8 cellular contexts compared by ENCODE assay signal in genomic region chr22:37643225-37643847, GRCh38. TPM values are rescaled to one million over a fixed set of nuclear protein-coding genes. Genes with fewer than 3 reads are reported as not detected.
DNase-seq lines count a peak whose midpoint lies in the region; ATAC-seq, FAIRE-seq and TF ChIP-seq lines count a peak whose summit lies in the region.

No MANE protein-coding gene starts in this region.

- POLR2A ChIA-PET in MCF 10A (lab: Yijun Ruan, JAX): interaction anchor here (0.5 to 4.4 kb wide), 13 partner anchors 8 to 164 kb away, joined by 3 to 34 read pairs (median 3); partner anchors contain the start of genes GCAT, GGA1 and PDXP

- peaks cover 9% of the 10 kb centered on the region for H3K36me3 ChIP-seq in WERI-Rb-1
- peaks cover 47 to 51% of the 10 kb centered on the region in 2 experiments for H3K36me3 ChIP-seq in keratinocyte (ENCODE audit: control insufficient read depth in 2 of 2, extremely low read depth in 1 of 2, insufficient read depth in 2 of 2, low read length in 2 of 2)

- peaks cover 7% of the 10 kb centered on the region for H3K4me1 Mint-ChIP-seq in MCF 10A (ENCODE audit: insufficient read depth, unreplicated experiment)

- no peaks in the 10 kb centered on the region for H3K9me3 Mint-ChIP-seq in MCF 10A (ENCODE audit: unreplicated experiment)

- H2AFZ ChIP-seq in keratinocyte (ENCODE audit: control insufficient read depth, low read length): no peak overlapping the region

- H3K27me3 Mint-ChIP-seq in MCF 10A (ENCODE audit: insufficient read depth, unreplicated experiment): no peaks in the 10 kb centered on the region

- H3K4me2 ChIP-seq in keratinocyte (ENCODE audit: control insufficient read depth, extremely low read depth, insufficient read depth, low read depth, low read length): no peak overlapping the region

- DNase-seq in AG09319 (ENCODE audit: extremely low read depth, low read depth) (no peak), NCI-H128 (lab: John Stamatoyannopoulos, UW; ENCODE audit: unreplicated experiment) (peak; percentile 6), WERI-Rb-1 (peak; percentile 85), MCF 10A (ENCODE audit: unreplicated experiment) (peak; percentile 77), keratinocyte (ENCODE audit: low read depth, low spot score) (no peak)
- DNase-seq in stimulated activated CD4-positive, alpha-beta T cell treated with anti-CD3 and anti-CD28 coated beads, Interleukin-1b, Interleukin-23, amount 100 ng/mL, for 24 hours (ENCODE audit: low read depth in 4 of 4, low spot score in 1 of 4): peak; percentile 80 to 93 (median 82)

- no peak overlapping the region for H3K4me3 ChIP-seq in WERI-Rb-1 (ENCODE audit: low read depth, low read length)
- H3K4me3 ChIP-seq in keratinocyte (ENCODE audit: control insufficient read depth in 2 of 3, extremely low read depth in 1 of 3, insufficient read depth in 2 of 3, low read depth in 1 of 3, low read length in 3 of 3): no peak overlapping the region

- no peak overlapping the region for H3K4me3 Mint-ChIP-seq in MCF 10A (ENCODE audit: unreplicated experiment)

- CTCF ChIA-PET in MCF 10A (lab: Yijun Ruan, JAX): interaction anchor here (0.5 to 6.9 kb wide), 53 partner anchors 9 to 627 kb away, joined by 3 to 113 read pairs (median 5); partner anchors contain the start of genes ANKRD54, GGA1, LGALS1 and NOL12

- no peaks in the 10 kb centered on the region for H3K9me1 ChIP-seq in keratinocyte (ENCODE audit: control insufficient read depth, extremely low read depth, insufficient read depth, low read length)

- peaks cover 27% of the 10 kb centered on the region for H3K79me2 ChIP-seq in keratinocyte (ENCODE audit: control insufficient read depth, insufficient read depth, low read length)

- dilution Hi-C loops in keratinocyte (cut with MboI; ENCODE audit: extremely low pct_ligation_motif_present, low sequenced_read_pairs): no loop called here

- no peaks in the 10 kb centered on the region for H3K36me3 Mint-ChIP-seq in MCF 10A (ENCODE audit: insufficient read depth, unreplicated experiment)

- TF ChIP-seq CTCF in AG09319 (IDR thresholded peaks at IDR 0.05; ENCODE audit: low read depth, low read length): peak; percentile 95
- TF ChIP-seq CTCF in WERI-Rb-1 (IDR thresholded peaks at IDR 0.05; ENCODE audit: low read depth, low read length): peak; percentile 87
- TF ChIP-seq CTCF in MCF 10A (IDR thresholded peaks at IDR 0.05; ENCODE audit: unreplicated experiment): peak; percentile 92
- peak; percentile 74 to 92 (median 89) for TF ChIP-seq CTCF in keratinocyte (optimal IDR thresholded peaks at IDR 0.05 in 1 of 3, IDR thresholded peaks at IDR 0.05 in 1 of 3, conservative IDR thresholded peaks at IDR 0.05 in 1 of 3; ENCODE audit: extremely low read depth in 1 of 3, insufficient read depth in 2 of 3, low read length in 3 of 3)

- intact Hi-C loops in MCF 10A (cut with micrococcal nuclease): loop anchor here (1.0 kb wide), 6 partner anchors 15 to 148 kb away; partner anchors contain the start of genes LGALS1 and PDXP

- H3K27ac Mint-ChIP-seq in MCF 10A (ENCODE audit: low read depth, unreplicated experiment): no peak overlapping the region

- H3K27ac ChIP-seq in WERI-Rb-1 (no peak overlapping the region), keratinocyte (ENCODE audit: control insufficient read depth, insufficient read depth, low read length) (no peak overlapping the region)

- H3K4me1 ChIP-seq in keratinocyte (ENCODE audit: control insufficient read depth, extremely low read depth, insufficient read depth, low read length): peaks cover 25% of the 10 kb centered on the region

- H3K9me3 ChIP-seq in WERI-Rb-1 (ENCODE audit: severe bottlenecking) (no peaks in the 10 kb centered on the region), keratinocyte (ENCODE audit: control insufficient read depth, low read depth, low read length) (no peaks in the 10 kb centered on the region)

- ATAC-seq in GM19025 (IDR thresholded peaks at IDR 0.05; ENCODE audit: low read depth, unreplicated experiment) (peak; percentile 51), GM19463 (IDR thresholded peaks at IDR 0.05; ENCODE audit: unreplicated experiment) (no peak)

- H3K27me3 ChIP-seq in WERI-Rb-1 (ENCODE audit: insufficient read depth, low read depth, severe bottlenecking) (no peaks in the 10 kb centered on the region), keratinocyte (ENCODE audit: control insufficient read depth, extremely low read depth, insufficient read depth, low read length) (no peaks in the 10 kb centered on the region)

- H3K9ac ChIP-seq in keratinocyte (ENCODE audit: control insufficient read depth, extremely low read depth, insufficient read depth, low read length): no peak overlapping the region

- BruUV-seq in MCF 10A (replicated peaks; lab: Mats Ljungman, UMichigan): no TSS peak

- FAIRE-seq in keratinocyte (lab: Jason Lieb, UNC): peak; percentile 58

- peaks cover 4% of the 10 kb centered on the region for H4K20me1 ChIP-seq in keratinocyte (ENCODE audit: control insufficient read depth, extremely low read depth, insufficient read depth, low read length)

RNA-seq across cellular contexts. Expression of gene SH3BP1, which starts 3.9 kb away (rescaled TPM):
- 1.5 and 1.9 TPM in 2 replicates for total RNA-seq in MCF 10A (2022)
- 27.2 to 49.8 TPM (median 32.6 TPM) in 3 replicates for polyA plus RNA-seq in keratinocyte
- polyA plus RNA-seq in keratinocyte (2011; ENCODE audit: low read depth): 39.1 TPM
- 40.0 and 72.9 TPM in 2 replicates for polyA plus RNA-seq in keratinocyte (2011; cell fraction: cytosol; rRNA removed)
- polyA plus RNA-seq in keratinocyte (2011; cell fraction: nucleus; rRNA removed): 68.3 and 76.6 TPM in 2 replicates
- 62.7 and 79.7 TPM in 2 replicates for polyA plus RNA-seq in keratinocyte (2012; ENCODE audit: low replicate concordance)
- 32.3 to 136 TPM (median 54.1 TPM) in 3 replicates for polyA minus RNA-seq in keratinocyte
- 59.5 TPM for polyA minus RNA-seq in keratinocyte (2011; cell fraction: cytosol; rRNA and poly(A)+ RNA removed)
- 27.0 and 32.3 TPM in 2 replicates for polyA minus RNA-seq in keratinocyte (2011; cell fraction: nucleus; rRNA and poly(A)+ RNA removed)

RNA-seq across cellular contexts. Expression of gene PDXP, which starts 15.2 kb away (rescaled TPM):
- 10.3 and 10.5 TPM in 2 replicates for total RNA-seq in MCF 10A (2022)
- polyA plus RNA-seq in keratinocyte: 4.6 to 6.3 TPM (median 5.2 TPM) in 3 replicates
- polyA plus RNA-seq in keratinocyte (2011; ENCODE audit: low read depth): 0.64 TPM
- 4.0 and 5.5 TPM in 2 replicates for polyA plus RNA-seq in keratinocyte (2011; cell fraction: cytosol; rRNA removed)
- 1.2 and 2.5 TPM in 2 replicates for polyA plus RNA-seq in keratinocyte (2011; cell fraction: nucleus; rRNA removed)
- 2.8 and 3.1 TPM in 2 replicates for polyA plus RNA-seq in keratinocyte (2012; ENCODE audit: low replicate concordance)
- 0.33 to 1.9 TPM (median 1.4 TPM) in 3 replicates for polyA minus RNA-seq in keratinocyte
- 6.7 TPM for polyA minus RNA-seq in keratinocyte (2011; cell fraction: cytosol; rRNA and poly(A)+ RNA removed)
- 0.95 and 1.4 TPM in 2 replicates for polyA minus RNA-seq in keratinocyte (2011; cell fraction: nucleus; rRNA and poly(A)+ RNA removed)

RNA-seq across cellular contexts. Expression of gene LGALS1, which starts 32.1 kb away (rescaled TPM):
- 1,407 and 1,635 TPM in 2 replicates for total RNA-seq in MCF 10A (2022)
- polyA plus RNA-seq in keratinocyte: 1,629 to 5,918 TPM (median 2,086 TPM) in 3 replicates
- 32.5 TPM for polyA plus RNA-seq in keratinocyte (2011; ENCODE audit: low read depth)
- 1,190 and 2,669 TPM in 2 replicates for polyA plus RNA-seq in keratinocyte (2011; cell fraction: cytosol; rRNA removed)
- 846 and 991 TPM in 2 replicates for polyA plus RNA-seq in keratinocyte (2011; cell fraction: nucleus; rRNA removed)
- 158 and 3,159 TPM in 2 replicates for polyA plus RNA-seq in keratinocyte (2012; ENCODE audit: low replicate concordance)
- polyA minus RNA-seq in keratinocyte: 1,852 to 4,357 TPM (median 3,828 TPM) in 3 replicates
- 1,483 TPM for polyA minus RNA-seq in keratinocyte (2011; cell fraction: cytosol; rRNA and poly(A)+ RNA removed)
- polyA minus RNA-seq in keratinocyte (2011; cell fraction: nucleus; rRNA and poly(A)+ RNA removed): 326 and 338 TPM in 2 replicates

RNA-seq across cellular contexts. Expression of gene GGA1, which starts 34.7 kb away (rescaled TPM):
- total RNA-seq in MCF 10A (2022): 52.7 and 59.1 TPM in 2 replicates
- 29.2 to 36.4 TPM (median 32.5 TPM) in 3 replicates for polyA plus RNA-seq in keratinocyte
- 25.0 TPM for polyA plus RNA-seq in keratinocyte (2011; ENCODE audit: low read depth)
- polyA plus RNA-seq in keratinocyte (2011; cell fraction: cytosol; rRNA removed): 22.9 and 26.0 TPM in 2 replicates
- 104 and 125 TPM in 2 replicates for polyA plus RNA-seq in keratinocyte (2011; cell fraction: nucleus; rRNA removed)
- polyA plus RNA-seq in keratinocyte (2012; ENCODE audit: low replicate concordance): 28.2 and 30.6 TPM in 2 replicates
- 25.9 to 31.7 TPM (median 27.1 TPM) in 3 replicates for polyA minus RNA-seq in keratinocyte
- 25.9 TPM for polyA minus RNA-seq in keratinocyte (2011; cell fraction: cytosol; rRNA and poly(A)+ RNA removed)
- 30.6 and 40.9 TPM in 2 replicates for polyA minus RNA-seq in keratinocyte (2011; cell fraction: nucleus; rRNA and poly(A)+ RNA removed)

RNA-seq across cellular contexts. Expression of gene NOL12, which starts 42.8 kb away (rescaled TPM):
- 47.1 and 50.8 TPM in 2 replicates for total RNA-seq in MCF 10A (2022)
- 22.1 to 23.8 TPM (median 22.1 TPM) in 3 replicates for polyA plus RNA-seq in keratinocyte
- polyA plus RNA-seq in keratinocyte (2011; ENCODE audit: low read depth): 6.3 TPM
- polyA plus RNA-seq in keratinocyte (2011; cell fraction: cytosol; rRNA removed): 10.5 and 18.7 TPM in 2 replicates
- polyA plus RNA-seq in keratinocyte (2011; cell fraction: nucleus; rRNA removed): 29.4 and 31.4 TPM in 2 replicates
- 15.8 and 26.6 TPM in 2 replicates for polyA plus RNA-seq in keratinocyte (2012; ENCODE audit: low replicate concordance)
- 7.2 to 17.4 TPM (median 8.1 TPM) in 3 replicates for polyA minus RNA-seq in keratinocyte
- polyA minus RNA-seq in keratinocyte (2011; cell fraction: cytosol; rRNA and poly(A)+ RNA removed): 16.7 TPM
- polyA minus RNA-seq in keratinocyte (2011; cell fraction: nucleus; rRNA and poly(A)+ RNA removed): 4.9 and 7.0 TPM in 2 replicates

Comparison
In these comparisons a context has a peak if more than half of its experiments do, and no peak if none do; other contexts are left out.
1. DNase-seq: peak in NCI-H128 (single experiment), WERI-Rb-1 (single experiment), MCF 10A (single experiment) and stimulated activated CD4-positive, alpha-beta T cell treated with anti-CD3 and anti-CD28 coated beads, Interleukin-1b, Interleukin-23, amount 100 ng/mL, for 24 hours (4 of 4); none in AG09319 (single experiment) and keratinocyte (single experiment).
2. Peak in every context shown above with its lines, with median percentiles within 50 percentile points of each other: CTCF ChIP-seq.